25 cellular contexts compared by ENCODE assay signal in the genomic region with DNA sequence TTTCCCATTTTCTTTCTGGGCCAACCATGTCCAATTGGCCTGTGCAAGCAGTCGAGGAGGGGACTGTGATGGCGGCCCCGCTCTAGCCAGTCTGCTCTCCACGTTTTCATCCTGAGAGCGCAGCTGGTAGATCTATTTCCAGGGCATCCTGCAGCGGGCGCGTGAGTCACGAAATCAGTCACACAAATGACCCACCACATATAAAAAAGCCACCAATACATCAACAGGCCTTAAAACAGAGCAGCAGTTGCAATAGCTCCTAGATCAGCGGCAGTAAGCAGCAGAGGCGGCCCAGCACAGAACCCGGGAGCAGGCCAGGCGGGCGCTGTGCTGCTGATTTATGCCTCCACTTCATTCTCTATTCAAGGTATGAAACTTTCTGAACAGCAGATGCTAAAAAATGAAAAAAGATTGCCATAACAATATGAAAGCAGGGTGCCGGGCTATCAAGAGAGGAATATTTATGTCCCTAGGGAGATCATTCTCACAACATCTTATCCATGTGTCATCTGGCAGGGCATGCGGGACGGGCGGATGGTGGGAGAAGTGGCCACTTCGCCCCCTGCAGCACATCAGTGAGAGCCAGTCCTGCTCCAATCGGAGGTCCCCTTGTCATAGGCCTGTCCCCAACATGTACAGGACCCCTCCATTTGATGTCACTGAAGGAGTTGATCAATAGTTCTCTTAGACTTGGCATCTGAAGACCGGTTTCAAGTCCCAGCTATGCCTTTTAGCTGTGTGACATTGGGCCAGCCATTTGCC.
"Had no signal": no experiment of that assay in that cellular context is flagged by ENCODE, and none has a peak within 500 bp of the region (broad histone marks: within the 10 kb centered on the region; RNA-seq: fewer than 3 reads in every experiment).

No MANE protein-coding gene starts in this region.

- H3K4me1 ChIP-seq: ascending aorta, gastrocnemius medialis, prostate gland, transverse colon had no signal

- ATAC-seq: activated CD8-positive, alpha-beta T cell treated with anti-CD3 and anti-CD28 coated beads for 36 hours; gastrocnemius medialis; natural killer cell; stimulated activated naive B cell treated with anti-CD40 and anti-IgM and Interleukin-4, amounts not matched to agents 10 μg/mL and 1 μg/mL and 100 μg/mL, for 72 hours had no signal

- H3K27ac ChIP-seq: ascending aorta, cardiac muscle cell, coronary artery, dorsolateral prefrontal cortex, gastrocnemius medialis, prostate gland, transverse colon had no signal

- H3K36me3 ChIP-seq: ascending aorta, cardiac muscle cell, gastrocnemius medialis, prostate gland, transverse colon had no signal

- H3K27me3 ChIP-seq: ascending aorta had no signal

- H3K4me3 ChIP-seq: ascending aorta, cardiac muscle cell, coronary artery, dorsolateral prefrontal cortex, gastrocnemius medialis, prostate gland, transverse colon had no signal

- DNase-seq: activated CD4-positive, alpha-beta T cell treated with anti-CD3 and anti-CD28 coated beads, Interleukin-2, amount 10 ng/mL, durations not matched to agents 24 days and 14 days; activated CD4-positive, CD25-positive, alpha-beta regulatory T cell treated with anti-CD3 and anti-CD28 coated beads, Interleukin-2, amount 50 U/mL, for 72 hours; activated CD8-positive, alpha-beta T cell treated with anti-CD3 and anti-CD28 coated beads for 36 hours; activated effector memory CD4-positive, alpha-beta T cell treated with anti-CD3 and anti-CD28 coated beads, Interleukin-2, amount 50 U/mL, for 16 hours; activated naive CD4-positive, alpha-beta T cell treated with anti-CD3 and anti-CD28 coated beads, Interleukin-2, amount 10 ng/mL, durations not matched to agents 7 days and 5 days; activated naive CD8-positive, alpha-beta T cell treated with anti-CD3 and anti-CD28 coated beads, Interleukin-2, amount 10 ng/mL, durations not matched to agents 7 days and 5 days; activated T-cell treated with anti-CD3 and anti-CD28 coated beads, Interleukin-2, amount 50 U/mL, for 1 hour; cerebellar nuclear complex; dorsolateral prefrontal cortex; effector memory CD4-positive, alpha-beta T cell; erythroblast; gastrocnemius medialis; glutamatergic neuron; natural killer cell; retina; stimulated activated CD4-positive, alpha-beta T cell treated with anti-CD3 and anti-CD28 coated beads, Interleukin-15, amount 100 ng/mL, for 24 hours; stimulated activated CD4-positive, alpha-beta T cell treated with anti-CD3 and anti-CD28 coated beads, Interleukin-2, amount 100 ng/mL, for 24 hours; stimulated activated naive B cell treated with anti-CD40 and anti-IgM and Interleukin-4, amounts not matched to agents 10 μg/mL and 1 μg/mL and 100 μg/mL, for 72 hours; SW 1271; T1000; transverse colon had no signal

- H3K9me3 ChIP-seq: ascending aorta, gastrocnemius medialis, prostate gland, transverse colon had no signal
